In the genomic region with DNA sequence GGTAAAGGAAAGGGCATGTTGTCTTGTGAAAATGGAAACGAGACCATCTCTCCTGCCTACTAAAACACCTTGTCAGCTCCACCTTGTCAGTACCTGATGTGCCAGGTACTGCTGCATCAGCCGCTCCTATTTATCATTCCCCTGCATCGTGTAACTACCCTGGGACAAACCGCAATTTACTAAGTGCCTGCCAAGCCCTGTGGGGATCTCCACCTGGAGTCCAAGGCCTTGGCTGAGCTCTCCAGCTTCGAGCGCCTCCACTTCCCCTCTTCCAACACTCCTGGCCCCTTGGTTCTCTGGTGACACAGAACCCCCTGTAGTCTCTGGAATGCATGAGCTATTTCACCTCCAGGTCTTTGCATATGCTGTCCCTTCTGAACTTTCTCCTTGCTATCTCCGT, we compare ENCODE assay signal across 28 cellular contexts. TPM values are rescaled to one million over a fixed set of nuclear protein-coding genes. Genes with fewer than 3 reads are reported as not detected.
A peak's percentile ranks its signal among the peaks of the same experiment; 100 is the strongest.
DNase-seq lines count a peak whose midpoint lies in the region; ATAC-seq, FAIRE-seq and TF ChIP-seq lines count a peak whose summit lies in the region.
"Had no signal": no experiment of that assay in that cellular context is flagged by ENCODE, and none has a peak within 500 bp of the region (broad histone marks: within the 10 kb centered on the region; RNA-seq: fewer than 3 reads in every experiment).

No MANE protein-coding gene starts in this region.

- H4K5ac ChIP-seq in H1 (ENCODE audit: insufficient read length, low read depth, low read length), result no peak overlapping the region

- no peaks in the 10 kb centered on the region for H3K9me3 ChIP-seq in PC-3 (ENCODE audit: low read length)
- no peaks in the 10 kb centered on the region for H3K9me3 ChIP-seq in H1 (ENCODE audit: insufficient read depth in 2 of 2, low read depth in 1 of 2, low read length in 1 of 2)
- no peaks in the 10 kb centered on the region for H3K9me3 ChIP-seq in kidney (ENCODE audit: control insufficient read depth in 1 of 2, low read length in 2 of 2)
- no peaks in the 10 kb centered on the region for H3K9me3 ChIP-seq in sigmoid colon
- H3K9me3 ChIP-seq: heart left ventricle, ovary had no signal

- H4K20me1 ChIP-seq in PC-3 (ENCODE audit: low read length) (no peaks in the 10 kb centered on the region), H1 (replicated peaks in 1 of 2; ENCODE audit: control insufficient read depth in 1 of 2, insufficient read depth in 2 of 2, low read length in 2 of 2) (peaks cover 0 to 12% of the 10 kb centered on the region in 2 experiments)

- H2BK20ac ChIP-seq in H1 (ENCODE audit: low read length), result no peak overlapping the region

- TSS peak; percentile 25 for BruUV-seq in PC-3 (replicated peaks; lab: Mats Ljungman, UMichigan)

- H3K56ac ChIP-seq in H1 (replicated peaks; ENCODE audit: insufficient read length, low read depth, low read length), result no peak overlapping the region

- TF ChIP-seq POLR2A in H1 (IDR thresholded peaks at IDR 0.05; ENCODE audit: control extremely low read depth in 1 of 2, low read depth in 2 of 2, low read length in 2 of 2) (no peak), sigmoid colon (IDR thresholded peaks at IDR 0.05) (no peak)

- CTCF ChIA-PET in PC-3 (lab: Charles Lee) (no interaction called here), H1 (lab: Charles Lee; ENCODE audit: partially characterized antibody) (interaction anchor here (0.7 to 2.1 kb wide), 9 partner anchors 9 to 85 kb away, joined by 3 to 6 read pairs (median 4); partner anchors contain the start of genes AKT2 and TTC9B)

- DNase-seq in G401 (ENCODE audit: low spot score) (peak; percentile 74), PC-3 (no peak), H1 (ENCODE audit: low read depth in 1 of 2, low spot score in 2 of 2) (no peak), kidney (peak; percentile 37), omental fat pad (ENCODE audit: low spot score) (no peak), sigmoid colon (no peak)
- DNase-seq in activated CD8-positive, alpha-beta memory T cell treated with anti-CD3 and anti-CD28 coated beads, Interleukin-2, amount 50 U/mL, for 48 hours, result no peak
- DNase-seq: activated CD4-positive, alpha-beta T cell treated with anti-CD3 and anti-CD28 coated beads for 36 hours; activated CD8-positive, alpha-beta memory T cell treated with anti-CD3 and anti-CD28 coated beads for 24 hours; activated naive CD4-positive, alpha-beta T cell; activated T-cell treated with anti-CD3 and anti-CD28 coated beads, Interleukin-2, amount 50 U/mL, for 4 hours; effector CD8-positive, alpha-beta T cell; erythroblast; left ventricle myocardium superior; natural killer cell; ovary; stimulated activated CD4-positive, alpha-beta T cell treated with anti-CD3 and anti-CD28 coated beads, Interleukin-2, amount 100 ng/mL, for 48 hours had no signal

- no peak overlapping the region for H3K18ac ChIP-seq in H1 (ENCODE audit: extremely low read depth, low read length)

- no peaks in the 10 kb centered on the region for H3F3A ChIP-seq in PC-3 (ENCODE audit: low read length, unreplicated experiment)

- in situ Hi-C loops in G401 (cut with HindIII; ENCODE audit: low sequenced_read_pairs), result no loop called here

- H3K79me2 ChIP-seq in PC-3 (ENCODE audit: low read length), result no peaks in the 10 kb centered on the region
- peaks cover 0 to 6% of the 10 kb centered on the region in 2 experiments; a peak in 1 of 4 replicates for H3K79me2 ChIP-seq in H1 (ENCODE audit: control insufficient read depth in 1 of 2, insufficient read depth in 2 of 2, low read length in 2 of 2)

- no peaks in the 10 kb centered on the region; the same call in 1 of the 2 replicates for H3K79me1 ChIP-seq in H1 (ENCODE audit: low read depth, low read length)

- ATAC-seq in PC-3 (no peak), GM18502 (IDR thresholded peaks at IDR 0.05; ENCODE audit: poor library complexity, unreplicated experiment) (no peak), omental fat pad (ENCODE audit: low FRiP score) (no peak)
- ATAC-seq: activated CD4-positive, alpha-beta T cell treated with anti-CD3 and anti-CD28 coated beads for 36 hours; activated T-cell treated with anti-CD3 and anti-CD28 coated beads, Interleukin-2, amount 50 U/mL, for 4 hours; heart left ventricle; left ventricle myocardium superior; natural killer cell had no signal

- H2BK15ac ChIP-seq in H1 (ENCODE audit: low read length), result no peak overlapping the region

- no peak overlapping the region for H2BK120ac ChIP-seq in H1 (replicated peaks; ENCODE audit: low read depth, low read length)

- H3K4me1 ChIP-seq in PC-3 (ENCODE audit: insufficient read depth, low read length) (peaks cover 4% of the 10 kb centered on the region; the same call in 1 of the 2 replicates), H1 (replicated peaks in 1 of 4; ENCODE audit: control insufficient read depth in 3 of 4, insufficient read depth in 4 of 4, low read length in 3 of 4) (peaks cover 0 to 6% (median 4%) of the 10 kb centered on the region in 4 experiments; a peak in 6 of 7 replicates), kidney (ENCODE audit: control insufficient read depth in 1 of 2, insufficient read depth in 1 of 2, low read depth in 1 of 2, low read length in 2 of 2) (peaks cover 6 to 18% of the 10 kb centered on the region in 2 donors), sigmoid colon (peaks cover 0 to 6% (median 3%) of the 10 kb centered on the region in 4 donors)

- H3K4me2 ChIP-seq in PC-3 (ENCODE audit: low read length) (no peak overlapping the region), H1 (ENCODE audit: insufficient read depth in 1 of 2, low read depth in 2 of 2, low read length in 2 of 2) (peak overlapping the region; percentile 60)

- H3K36me3 ChIP-seq in PC-3 (ENCODE audit: low read depth, low read length), result no peaks in the 10 kb centered on the region; the same call in 1 of the 2 replicates
- H3K36me3 ChIP-seq in H1 (ENCODE audit: control insufficient read depth in 2 of 4, insufficient read depth in 4 of 4, low read length in 3 of 4), result peaks cover 7 to 27% (median 13%) of the 10 kb centered on the region in 4 experiments; a peak in 5 of 8 replicates
- H3K36me3 ChIP-seq in kidney (ENCODE audit: control insufficient read depth in 1 of 2, insufficient read depth in 2 of 2, low read length in 2 of 2), result peaks cover 9 to 22% of the 10 kb centered on the region in 2 donors
- peaks cover 23 to 77% (median 36%) of the 10 kb centered on the region in 4 donors for H3K36me3 ChIP-seq in sigmoid colon
- H3K36me3 ChIP-seq: ovary had no signal

- H2AFZ ChIP-seq in PC-3 (ENCODE audit: low read length), result no peak overlapping the region
- no peak overlapping the region for H2AFZ ChIP-seq in H1 (ENCODE audit: low read length)

- H3K4ac ChIP-seq in H1 (replicated peaks; ENCODE audit: insufficient read length, low read depth, low read length), result no peak overlapping the region

- no peak overlapping the region for H2BK12ac ChIP-seq in H1 (ENCODE audit: low read depth, low read length)

- FAIRE-seq in H1 (lab: Jason Lieb, UNC) (no peak), kidney (lab: Jason Lieb, UNC) (no peak)
- FAIRE-seq: colon, G401.6, GM19239 had no signal

- TF ChIP-seq CTCF in PC-3 (conservative IDR thresholded peaks at IDR 0.05; ENCODE audit: low read depth, low read length) (no peak), H1 (IDR thresholded peaks at IDR 0.05; ENCODE audit: control extremely low read depth in 1 of 3, insufficient read depth in 1 of 3, low read depth in 1 of 3, low read length in 3 of 3) (no peak), kidney (IDR thresholded peaks at IDR 0.05; ENCODE audit: borderline replicate concordance, extremely low read depth, insufficient read depth) (no peak), omental fat pad (IDR thresholded peaks at IDR 0.05) (no peak), sigmoid colon (IDR thresholded peaks at IDR 0.05) (no peak)

- H2AK5ac ChIP-seq in H1 (ENCODE audit: low read depth, low read length), result no peak overlapping the region

- H3K27me3 ChIP-seq in PC-3 (ENCODE audit: low read length), result no peaks in the 10 kb centered on the region
- H3K27me3 ChIP-seq in H1 (replicated peaks in 1 of 4; ENCODE audit: control insufficient read depth in 3 of 4, extremely low read depth in 1 of 4, insufficient read depth in 3 of 4, low read length in 3 of 4), result no peaks in the 10 kb centered on the region
- H3K27me3 ChIP-seq in sigmoid colon, result no peaks in the 10 kb centered on the region
- H3K27me3 ChIP-seq: heart left ventricle, ovary had no signal

- H3K4me3 ChIP-seq in PC-3 (ENCODE audit: low read length), result no peak overlapping the region
- peak overlapping the region in 1 of 4 experiments; percentile 27; a peak in 2 of 8 replicates for H3K4me3 ChIP-seq in H1 (ENCODE audit: extremely low read depth in 1 of 4, insufficient read depth in 2 of 4, low read depth in 3 of 4, low read length in 4 of 4)
- no peak overlapping the region for H3K4me3 ChIP-seq in kidney (ENCODE audit: low read length in 2 of 2)
- H3K4me3 ChIP-seq in sigmoid colon, result no peak overlapping the region
- H3K4me3 ChIP-seq: heart left ventricle, ovary had no signal

- no peak for TF ChIP-seq RAD21 in H1 (IDR thresholded peaks at IDR 0.05 in 1 of 2, conservative IDR thresholded peaks at IDR 0.05 in 1 of 2; ENCODE audit: low read depth in 2 of 2, low read length in 2 of 2)

- H3K9me2 ChIP-seq in PC-3 (replicated peaks; ENCODE audit: low read length), result no peaks in the 10 kb centered on the region

- H3K23ac ChIP-seq in H1 (ENCODE audit: insufficient read length), result no peak overlapping the region

- H3K9ac ChIP-seq in PC-3 (ENCODE audit: low read length) (no peak overlapping the region), H1 (replicated peaks in 1 of 4; ENCODE audit: extremely low read depth in 1 of 4, low read depth in 3 of 4, low read length in 3 of 4) (no peak overlapping the region; a peak in 1 of 7 replicates), kidney (ENCODE audit: low read length in 2 of 2) (no peak overlapping the region)

- no peaks in the 10 kb centered on the region; the same call in 1 of the 2 replicates for H3K23me2 ChIP-seq in H1 (ENCODE audit: low read depth, low read length)

- no peak overlapping the region for H4K91ac ChIP-seq in H1 (replicated peaks; ENCODE audit: insufficient read length, low read length)

- WGBS in H1 (ENCODE audit: extremely low coverage in 1 of 2, insufficient coverage in 1 of 2, insufficient read length in 1 of 2, insufficient replicate concordance in 2 of 2, low coverage in 1 of 2, low lambda C conversion rate in 2 of 2, missing lambda C conversion rate in 1 of 2), 2 experiments, result 56% methylated on average over 7 of the region's 7 CpGs; no CpG with 5 or more reads in 1 of the 2 experiments
- WGBS in sigmoid colon, 2 donors, result 87 to 90% methylated on average over 7 of the region's 7 CpGs

- H4K8ac ChIP-seq in H1 (ENCODE audit: extremely low read depth, insufficient read depth, low read length), result no peak overlapping the region

- H2BK5ac ChIP-seq in H1 (ENCODE audit: low read depth, low read length), result no peak overlapping the region

- H3K14ac ChIP-seq in H1 (ENCODE audit: insufficient read length), result no peak overlapping the region

- no peak for TF ChIP-seq EP300 in H1 (IDR thresholded peaks at IDR 0.05; ENCODE audit: borderline replicate concordance in 1 of 2, low read depth in 2 of 2, low read length in 2 of 2)
- no peak for TF ChIP-seq EP300 in sigmoid colon (IDR thresholded peaks at IDR 0.05)

- intact Hi-C loops in PC-3 (cut with micrococcal nuclease) (no loop called here), kidney (cut with DNase I) (no loop called here), sigmoid colon (cut with DNase I) (no loop called here)

- no peak overlapping the region for H3K27ac ChIP-seq in PC-3 (ENCODE audit: low read length)
- H3K27ac ChIP-seq in H1 (ENCODE audit: low read depth, low read length), result 0 out of 2 replicates have a peak overlapping the region, but pooled peaks have one; percentile 6
- no peak overlapping the region for H3K27ac ChIP-seq in kidney (ENCODE audit: low read depth in 2 of 2, low read length in 2 of 2)
- no peak overlapping the region for H3K27ac ChIP-seq in sigmoid colon
- H3K27ac ChIP-seq: heart left ventricle, HL-60, ovary had no signal

- POLR2A ChIA-PET in PC-3 (lab: Charles Lee; ENCODE audit: unreplicated experiment), result no interaction called here
- POLR2A ChIA-PET in H1 (lab: Charles Lee; ENCODE audit: partially characterized antibody), result interaction anchor here (1.1 to 1.8 kb wide), 4 partner anchors 15 to 31 kb away, joined by 3 to 8 read pairs (median 5); no protein-coding TSS in a partner anchor

RNA-seq across cellular contexts. Expression of gene CCNP, which starts 25.9 kb away (rescaled TPM):
- not detected in 2 replicates for total RNA-seq in G401 (2014; rRNA removed; shearing (Covaris generic))
- not detected in 2 replicates for total RNA-seq in PC-3 (2014; rRNA removed)
- total RNA-seq in H1 (2021; fragmentation: NEBNext Ultra II Directional; extraction: Animal tissue kit (Norgen Biotek cat#: 25700)), result 0.63 and 1.9 TPM in 2 replicates
- polyA plus RNA-seq in H1 (2011; rRNA removed), result 2.1 and 4.6 TPM in 2 replicates
- polyA plus RNA-seq in H1 (2011; cell fraction: cytosol; rRNA removed), result 2.6 TPM
- 3.3 TPM for polyA plus RNA-seq in H1 (2011; cell fraction: nucleus; rRNA removed)
- polyA plus RNA-seq in H1 (2012, experiment 1 of 2), result 1.2 to 2.1 TPM (median 1.7 TPM) in 4 replicates
- polyA plus RNA-seq in H1 (2012, experiment 2 of 2), result 1.0 TPM
- polyA plus RNA-seq in H1 (2013, experiment 1 of 2), result 0.87 TPM
- 0.81 TPM for polyA plus RNA-seq in H1 (2013, experiment 2 of 2)
- polyA minus RNA-seq in H1 (2011; rRNA and poly(A)+ RNA removed), result 0.28 and 0.66 TPM in 2 replicates
- polyA minus RNA-seq in H1 (2011; cell fraction: cytosol; rRNA and poly(A)+ RNA removed), result 2.8 TPM
- 1.2 TPM for polyA minus RNA-seq in H1 (2011; cell fraction: nucleus; rRNA and poly(A)+ RNA removed)
- total RNA-seq in kidney, result 1.2 TPM
- 2.1 TPM for polyA plus RNA-seq in kidney (ENCODE audit: insufficient read depth, low read depth, low replicate concordance)
- 1 to 10 TPM in 1 of 4 donors, under 1 TPM in 2, not detected in 1; 0.37 to 1.1 (median 0.48) TPM for total RNA-seq in omental fat pad
- not detected for total RNA-seq in sigmoid colon
- polyA plus RNA-seq in sigmoid colon, result under 1 TPM in 1 of 3 donors, not detected in 2; 0.23 TPM
- total RNA-seq: left ventricle myocardium superior, LHCN-M2, mononuclear cell had no signal
- polyA plus RNA-seq: heart left ventricle had no signal

RNA-seq across cellular contexts. Expression of gene AKT2, which starts 32.8 kb away (rescaled TPM):
- total RNA-seq in G401 (2014; rRNA removed; shearing (Covaris generic)), result 71.8 and 73.5 TPM in 2 replicates
- total RNA-seq in PC-3 (2014; rRNA removed), result 80.6 and 84.9 TPM in 2 replicates
- 137 and 151 TPM in 2 replicates for total RNA-seq in H1 (2021; fragmentation: NEBNext Ultra II Directional; extraction: Animal tissue kit (Norgen Biotek cat#: 25700))
- polyA plus RNA-seq in H1 (2011; rRNA removed), result 183 and 252 TPM in 2 replicates
- polyA plus RNA-seq in H1 (2011; cell fraction: cytosol; rRNA removed), result 155 TPM
- polyA plus RNA-seq in H1 (2011; cell fraction: nucleus; rRNA removed), result 441 TPM
- polyA plus RNA-seq in H1 (2012, experiment 1 of 2), result 88.9 to 168 TPM (median 110 TPM) in 4 replicates
- polyA plus RNA-seq in H1 (2012, experiment 2 of 2), result 68.5 TPM
- 95.7 TPM for polyA plus RNA-seq in H1 (2013, experiment 1 of 2)
- 92.0 TPM for polyA plus RNA-seq in H1 (2013, experiment 2 of 2)
- 126 and 143 TPM in 2 replicates for polyA minus RNA-seq in H1 (2011; rRNA and poly(A)+ RNA removed)
- 85.3 TPM for polyA minus RNA-seq in H1 (2011; cell fraction: cytosol; rRNA and poly(A)+ RNA removed)
- polyA minus RNA-seq in H1 (2011; cell fraction: nucleus; rRNA and poly(A)+ RNA removed), result 82.5 TPM
- total RNA-seq in kidney, result 154 TPM
- 75.0 TPM for polyA plus RNA-seq in kidney (ENCODE audit: insufficient read depth, low read depth, low replicate concordance)
- 100 to 1,000 TPM in 2 of 4 donors, 10 to 100 TPM in 2; 84.7 to 151 (median 99.1) TPM for total RNA-seq in omental fat pad
- 10 to 100 TPM; 57.4 to 78.7 (median 76.3) TPM for total RNA-seq in sigmoid colon
- polyA plus RNA-seq in sigmoid colon, result 100 to 1,000 TPM in 1 of 3 donors, 10 to 100 TPM in 2; 28.0 to 107 (median 31.2) TPM

RNA-seq across cellular contexts. Expression of gene TTC9B, which starts 34.2 kb away (rescaled TPM):
- not detected in 2 replicates for total RNA-seq in G401 (2014; rRNA removed; shearing (Covaris generic))
- total RNA-seq in PC-3 (2014; rRNA removed), result 0.15 and 0.17 TPM in 2 replicates
- not detected in 2 replicates for total RNA-seq in H1 (2021; fragmentation: NEBNext Ultra II Directional; extraction: Animal tissue kit (Norgen Biotek cat#: 25700))
- 0.24 and 0.26 TPM in 2 replicates for polyA plus RNA-seq in H1 (2011; rRNA removed)
- polyA plus RNA-seq in H1 (2011; cell fraction: cytosol; rRNA removed), result 0.22 TPM
- 0.13 TPM for polyA plus RNA-seq in H1 (2011; cell fraction: nucleus; rRNA removed)
- polyA plus RNA-seq in H1 (2012, experiment 1 of 2), result 0.25 to 0.59 TPM (median 0.46 TPM) in 3 of 4 replicates, not detected in the other
- polyA plus RNA-seq in H1 (2012, experiment 2 of 2), result 0.10 TPM
- polyA plus RNA-seq in H1 (2013, experiment 1 of 2), result 0.28 TPM
- polyA plus RNA-seq in H1 (2013, experiment 2 of 2), result 0.18 TPM
- polyA minus RNA-seq in H1 (2011; rRNA and poly(A)+ RNA removed), result not detected in 2 replicates
- polyA minus RNA-seq in H1 (2011; cell fraction: cytosol; rRNA and poly(A)+ RNA removed), result not detected
- polyA minus RNA-seq in H1 (2011; cell fraction: nucleus; rRNA and poly(A)+ RNA removed), result 0.30 TPM
- total RNA-seq in kidney, result not detected
- not detected for polyA plus RNA-seq in kidney (ENCODE audit: insufficient read depth, low read depth, low replicate concordance)
- under 1 TPM in 1 of 4 donors, not detected in 3; 0.28 TPM for total RNA-seq in omental fat pad
- total RNA-seq in sigmoid colon, result 1 to 10 TPM in 2 of 4 donors, not detected in 2; 1.1 to 5.0 TPM
- polyA plus RNA-seq in sigmoid colon, result under 1 TPM in 1 of 3 donors, not detected in 2; 0.34 TPM
- total RNA-seq: activated CD4-positive, alpha-beta T cell treated with anti-CD3 and anti-CD28 coated beads for 36 hours; activated T-cell treated with anti-CD3 and anti-CD28 coated beads, Interleukin-2, amount 50 U/mL, for 4 hours; heart left ventricle; left ventricle myocardium superior; LHCN-M2; natural killer cell; NCI-H460; ovary; T-helper 2 cell treated with Interferon-gamma antibody and Interleukin-4, amounts not matched to agents 100 ng/mL and 5 ng/mL, for 36 hours had no signal
- polyA plus RNA-seq: BJ, heart left ventricle, ovary had no signal

Comparison
In these comparisons a context has a peak if more than half of its experiments do, and no peak if none do; other contexts are left out.
1. DNase-seq: peak in G401 (single experiment) and kidney (single experiment); none in PC-3 (single experiment), H1 (0 of 2), activated CD8-positive, alpha-beta memory T cell treated with anti-CD3 and anti-CD28 coated beads, Interleukin-2, amount 50 U/mL, for 48 hours (single experiment), omental fat pad (single experiment) and sigmoid colon (single experiment).